8 cellular contexts compared by ENCODE assay signal in genomic region chr3:132029182-132029902, GRCh38. TPM values are rescaled to one million over a fixed set of nuclear protein-coding genes. Genes with fewer than 3 reads are reported as not detected.
DNase-seq lines count a peak whose midpoint lies in the region; ATAC-seq and TF ChIP-seq lines count a peak whose summit lies in the region.

No MANE protein-coding gene starts in this region.

- H3K4me3 ChIP-seq in lung: no peak overlapping the region

- H3K27me3 ChIP-seq in lung (ENCODE audit: control insufficient read depth, insufficient read depth): no peaks in the 10 kb centered on the region

- no peaks in the 10 kb centered on the region for H3K36me3 ChIP-seq in lung (ENCODE audit: control insufficient read depth in 2 of 2, insufficient read depth in 2 of 2, low read length in 2 of 2)

- H3K9me3 Mint-ChIP-seq in activated CD4-positive, alpha-beta T cell treated with anti-CD3 and anti-CD28 coated beads, Interleukin-2, amount 10 ng/mL, durations not matched to agents 24 days and 14 days: peaks cover 2% of the 10 kb centered on the region
- H3K9me3 Mint-ChIP-seq in effector memory CD8-positive, alpha-beta T cell: no peaks in the 10 kb centered on the region

- peak; percentile 49 for TF ChIP-seq CTCF in lung (IDR thresholded peaks at IDR 0.05; ENCODE audit: control extremely low read depth, extremely low read depth)

- peaks cover 37% of the 10 kb centered on the region for H3K27me3 Mint-ChIP-seq in activated CD4-positive, alpha-beta T cell treated with anti-CD3 and anti-CD28 coated beads, Interleukin-2, amount 10 ng/mL, durations not matched to agents 24 days and 14 days
- peaks cover 34 to 61% of the 10 kb centered on the region in 2 donors for H3K27me3 Mint-ChIP-seq in effector memory CD8-positive, alpha-beta T cell

- ATAC-seq in GM19043 (IDR thresholded peaks at IDR 0.05; ENCODE audit: low read depth, unreplicated experiment) (peak; percentile 81), HG03442 (IDR thresholded peaks at IDR 0.05; ENCODE audit: unreplicated experiment) (peak; percentile 84), lung (ENCODE audit: insufficient read depth, low FRiP score) (peak; percentile 88)
- ATAC-seq in effector memory CD8-positive, alpha-beta T cell (replicated peaks): peak; percentile 31

- no peak overlapping the region for H3K27ac Mint-ChIP-seq in activated CD4-positive, alpha-beta T cell treated with anti-CD3 and anti-CD28 coated beads, Interleukin-2, amount 10 ng/mL, durations not matched to agents 24 days and 14 days
- H3K27ac Mint-ChIP-seq in effector memory CD8-positive, alpha-beta T cell: no peak overlapping the region

- DNase-seq in Ammon's horn (ENCODE audit: low spot score) (peak; percentile 88), NCI-H524 (lab: John Stamatoyannopoulos, UW) (peak; percentile 89 to 92), lung (ENCODE audit: low spot score) (peak; percentile 82)
- peak; percentile 87 for DNase-seq in activated CD4-positive, alpha-beta T cell treated with anti-CD3 and anti-CD28 coated beads, Interleukin-2, amount 10 ng/mL, durations not matched to agents 24 days and 14 days
- peak; percentile 10 to 21 (median 17) for DNase-seq in effector memory CD8-positive, alpha-beta T cell
- DNase-seq in stimulated activated CD8-positive, alpha-beta memory T cell treated with anti-CD3 and anti-CD28 coated beads, Interleukin-15, amount 100 ng/mL, for 48 hours (ENCODE audit: low read depth in 2 of 2): peak; percentile 34 to 35

- H3K36me3 Mint-ChIP-seq in activated CD4-positive, alpha-beta T cell treated with anti-CD3 and anti-CD28 coated beads, Interleukin-2, amount 10 ng/mL, durations not matched to agents 24 days and 14 days (ENCODE audit: low read depth): no peaks in the 10 kb centered on the region
- H3K36me3 Mint-ChIP-seq in effector memory CD8-positive, alpha-beta T cell (ENCODE audit: insufficient read depth): no peaks in the 10 kb centered on the region

- H3K9me3 ChIP-seq in lung (ENCODE audit: control insufficient read depth in 2 of 2, insufficient read depth in 1 of 2, low read length in 1 of 2): no peaks in the 10 kb centered on the region

- intact Hi-C loops in activated CD4-positive, alpha-beta T cell treated with anti-CD3 and anti-CD28 coated beads, Interleukin-2, amount 10 ng/mL, durations not matched to agents 24 days and 14 days (cut with micrococcal nuclease): loop anchor here (1.0 to 2.0 kb wide), 3 partner anchors 235 to 996 kb away; no protein-coding TSS in a partner anchor

- H3K4me3 Mint-ChIP-seq in activated CD4-positive, alpha-beta T cell treated with anti-CD3 and anti-CD28 coated beads, Interleukin-2, amount 10 ng/mL, durations not matched to agents 24 days and 14 days: no peak overlapping the region
- H3K4me3 Mint-ChIP-seq in effector memory CD8-positive, alpha-beta T cell: no peak overlapping the region

- 24% methylated on average over 15 of the region's 15 CpGs for WGBS in lung, 2 donors

- H3K4me1 Mint-ChIP-seq in activated CD4-positive, alpha-beta T cell treated with anti-CD3 and anti-CD28 coated beads, Interleukin-2, amount 10 ng/mL, durations not matched to agents 24 days and 14 days: peaks cover 3% of the 10 kb centered on the region
- H3K4me1 Mint-ChIP-seq in effector memory CD8-positive, alpha-beta T cell (ENCODE audit: low read depth in 2 of 2): peaks cover 2 to 3% of the 10 kb centered on the region in 2 donors

- no peak overlapping the region for H3K27ac ChIP-seq in lung (ENCODE audit: low read depth in 1 of 2, low read length in 1 of 2)

- H3K4me1 ChIP-seq in lung (ENCODE audit: control insufficient read depth in 2 of 2, insufficient read depth in 2 of 2, low read length in 2 of 2): peaks cover 0 to under 1% of the 10 kb centered on the region in 2 donors

RNA-seq across cellular contexts. Expression of gene CPNE4, which starts 5.5 kb away (rescaled TPM):
- total RNA-seq in activated CD4-positive, alpha-beta T cell treated with anti-CD3 and anti-CD28 coated beads, Interleukin-2, amount 10 ng/mL, durations not matched to agents 24 days and 14 days: not detected in 2 replicates
- 1 to 10 TPM in 1 of 2 donors, under 1 TPM in 1; 0.43 to 1.6 TPM for total RNA-seq in lung
- under 1 TPM; 0.02 to 0.15 TPM for polyA plus RNA-seq in lung

Comparison
In these comparisons a context has a peak if more than half of its experiments do, and no peak if none do; other contexts are left out.
1. DNase-seq: peak in every context shown above with its lines; median percentile 90 in NCI-H524; 88 in Ammon's horn; 87 in activated CD4-positive, alpha-beta T cell treated with anti-CD3 and anti-CD28 coated beads, Interleukin-2, amount 10 ng/mL, durations not matched to agents 24 days and 14 days; 82 in lung; 34 in stimulated activated CD8-positive, alpha-beta memory T cell treated with anti-CD3 and anti-CD28 coated beads, Interleukin-15, amount 100 ng/mL, for 48 hours; 17 in effector memory CD8-positive, alpha-beta T cell.
2. ATAC-seq: peak in every context shown above with its lines; median percentile 88 in lung; 84 in HG03442; 81 in GM19043; 31 in effector memory CD8-positive, alpha-beta T cell.